Comparison of ENCODE assay signal across 18 cellular contexts in the genomic region with DNA sequence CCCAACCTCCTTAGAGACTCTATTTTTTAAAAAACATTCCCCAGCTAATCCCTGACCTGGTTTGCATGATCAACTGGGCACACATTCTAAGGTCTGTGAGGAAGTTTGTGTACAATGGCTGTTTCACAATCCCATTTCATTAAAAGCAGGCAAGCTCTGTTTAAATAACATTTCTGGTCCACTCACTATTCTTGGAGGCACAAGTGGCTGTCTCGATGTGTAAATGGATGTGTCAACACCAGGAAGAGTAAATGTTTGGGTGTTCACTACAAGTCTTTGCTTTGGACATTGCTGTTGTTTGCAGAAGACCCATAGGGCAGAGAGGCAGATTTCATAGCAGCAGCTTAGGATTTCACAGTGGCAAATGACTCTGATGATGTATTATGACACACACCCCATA.
DNase-seq lines count a peak whose midpoint lies in the region; ATAC-seq and TF ChIP-seq lines count a peak whose summit lies in the region.
"Had no signal": no experiment of that assay in that cellular context is flagged by ENCODE, and none has a peak within 500 bp of the region (broad histone marks: within the 10 kb centered on the region; RNA-seq: fewer than 3 reads in every experiment).

No MANE protein-coding gene starts in this region.

- H3K27me3 ChIP-seq in sigmoid colon = no peaks in the 10 kb centered on the region
- H3K27me3 ChIP-seq: ascending aorta; BLaER1 treated with 17β-estradiol and CSF1 and Interleukin-3, amounts not matched to agents 10 nM and 100 nM; colonic mucosa; pancreas had no signal

- peaks cover 0 to 18% (median 3%) of the 10 kb centered on the region in 4 donors for H3K4me1 ChIP-seq in sigmoid colon
- H3K4me1 ChIP-seq: BLaER1 treated with 17β-estradiol and CSF1 and Interleukin-3, amounts not matched to agents 10 nM and 100 nM; colonic mucosa; pancreas had no signal

- 3 to 39% methylated on average over 1 of the region's 1 CpG for WGBS in sigmoid colon, 2 donors

- H3K36me3 Mint-ChIP-seq in neural crest cell (ENCODE audit: low read depth) = peaks cover 6% of the 10 kb centered on the region
- H3K36me3 Mint-ChIP-seq in activated T-cell treated with anti-CD3 and anti-CD28 coated beads, Interleukin-2, amount 50 U/mL, for 4 hours (ENCODE audit: insufficient read depth) = no peaks in the 10 kb centered on the region

- intact Hi-C loops in sigmoid colon (cut with DNase I) = no loop called here

- peaks cover 3% of the 10 kb centered on the region for H3K9me3 Mint-ChIP-seq in neural crest cell
- no peaks in the 10 kb centered on the region for H3K9me3 Mint-ChIP-seq in activated T-cell treated with anti-CD3 and anti-CD28 coated beads, Interleukin-2, amount 50 U/mL, for 4 hours
- H3K9me3 Mint-ChIP-seq: H9; stimulated activated naive CD8-positive, alpha-beta T cell treated with anti-CD3 and anti-CD28 coated beads, Interleukin-15, Interleukin-2, amounts not matched to agents 100 ng/mL and 50 ng/mL, for 24 hours had no signal

- peaks cover 0 to under 1% (median 0%) of the 10 kb centered on the region in 4 donors for H3K36me3 ChIP-seq in sigmoid colon
- H3K36me3 ChIP-seq: ascending aorta; BLaER1 treated with 17β-estradiol and CSF1 and Interleukin-3, amounts not matched to agents 10 nM and 100 nM; colonic mucosa; pancreas had no signal

- no peak for ATAC-seq in activated T-cell treated with anti-CD3 and anti-CD28 coated beads, Interleukin-2, amount 50 U/mL, for 4 hours
- ATAC-seq in HG03025 (IDR thresholded peaks at IDR 0.05; ENCODE audit: low FRiP score, unreplicated experiment) = no peak
- ATAC-seq: SK-N-SH treated with all-trans-retinoic acid at 6 μM for 48 hours had no signal

- no peaks in the 10 kb centered on the region for H3K27me3 Mint-ChIP-seq in neural crest cell (ENCODE audit: low read depth)
- H3K27me3 Mint-ChIP-seq in activated T-cell treated with anti-CD3 and anti-CD28 coated beads, Interleukin-2, amount 50 U/mL, for 4 hours (ENCODE audit: low read depth) = no peaks in the 10 kb centered on the region
- H3K27me3 Mint-ChIP-seq: stimulated activated naive CD8-positive, alpha-beta T cell treated with anti-CD3 and anti-CD28 coated beads, Interleukin-15, Interleukin-2, amounts not matched to agents 100 ng/mL and 50 ng/mL, for 24 hours had no signal

- no peak overlapping the region for H3K27ac ChIP-seq in sigmoid colon
- H3K27ac ChIP-seq: ascending aorta; BLaER1 treated with 17β-estradiol and CSF1 and Interleukin-3, amounts not matched to agents 10 nM and 100 nM; colonic mucosa; pancreas had no signal

- H3K4me3 Mint-ChIP-seq in neural crest cell = peak overlapping the region; percentile 11
- H3K4me3 Mint-ChIP-seq in activated T-cell treated with anti-CD3 and anti-CD28 coated beads, Interleukin-2, amount 50 U/mL, for 4 hours = no peak overlapping the region
- H3K4me3 Mint-ChIP-seq: H9; stimulated activated naive CD8-positive, alpha-beta T cell treated with anti-CD3 and anti-CD28 coated beads, Interleukin-15, Interleukin-2, amounts not matched to agents 100 ng/mL and 50 ng/mL, for 24 hours had no signal

- no peak for TF ChIP-seq POLR2A in sigmoid colon (IDR thresholded peaks at IDR 0.05)

- TF ChIP-seq CTCF in neural crest cell (conservative IDR thresholded peaks at IDR 0.05) (no peak), sigmoid colon (IDR thresholded peaks at IDR 0.05) (no peak)

- no peak for TF ChIP-seq EP300 in sigmoid colon (IDR thresholded peaks at IDR 0.05)

- H3K27ac Mint-ChIP-seq in neural crest cell (ENCODE audit: unreplicated experiment) = peak overlapping the region; percentile 86
- H3K27ac Mint-ChIP-seq: H9; stimulated activated naive CD8-positive, alpha-beta T cell treated with anti-CD3 and anti-CD28 coated beads, Interleukin-15, Interleukin-2, amounts not matched to agents 100 ng/mL and 50 ng/mL, for 24 hours had no signal

- H3K4me1 Mint-ChIP-seq in neural crest cell = peaks cover 37% of the 10 kb centered on the region
- H3K4me1 Mint-ChIP-seq in activated T-cell treated with anti-CD3 and anti-CD28 coated beads, Interleukin-2, amount 50 U/mL, for 4 hours (ENCODE audit: low read depth) = no peaks in the 10 kb centered on the region
- H3K4me1 Mint-ChIP-seq: H9 had no signal

- no peak overlapping the region for H3K4me3 ChIP-seq in sigmoid colon
- H3K4me3 ChIP-seq: ascending aorta; BLaER1 treated with 17β-estradiol and CSF1 and Interleukin-3, amounts not matched to agents 10 nM and 100 nM; colonic mucosa; pancreas had no signal

- no peaks in the 10 kb centered on the region for H3K9me3 ChIP-seq in sigmoid colon
- H3K9me3 ChIP-seq: ascending aorta, colonic mucosa, pancreas had no signal

- DNase-seq in HuH-7 (ENCODE audit: low spot score) (peak; percentile 34), NCI-H2029 treated with DMSO at 0.1 percent for 48 hours (lab: John Stamatoyannopoulos, UW) (peak; percentile 89), SHP77 treated with DMSO at 0.1 percent for 48 hours (lab: John Stamatoyannopoulos, UW) (peak; percentile 45), neural crest cell (ENCODE audit: low read depth, low spot score) (no peak), sigmoid colon (no peak)
- DNase-seq in activated T-cell treated with anti-CD3 and anti-CD28 coated beads, Interleukin-2, amount 50 U/mL, for 4 hours = no peak
- DNase-seq: activated effector memory CD4-positive, alpha-beta T cell treated with Interleukin-2 at 50 U/mL for 16 hours; colonic mucosa; EL; H9; NCI-H1436 treated with DMSO at 0.1 percent for 48 hours; pancreas; stimulated activated CD4-positive, alpha-beta T cell treated with anti-CD3 and anti-CD28 coated beads, Interleukin-12 subunit alpha, Interleukin-12 subunit beta, amount 100 ng/mL, for 4 hours had no signal

Comparison
In these comparisons a context has a peak if more than half of its experiments do, and no peak if none do; other contexts are left out.
1. DNase-seq: peak in HuH-7 (single experiment), NCI-H2029 treated with DMSO at 0.1 percent for 48 hours (single experiment) and SHP77 treated with DMSO at 0.1 percent for 48 hours (single experiment); none in neural crest cell (single experiment), activated T-cell treated with anti-CD3 and anti-CD28 coated beads, Interleukin-2, amount 50 U/mL, for 4 hours (single experiment) and sigmoid colon (single experiment).